ENCODE assay signal across 8 cellular contexts in the genomic region with DNA sequence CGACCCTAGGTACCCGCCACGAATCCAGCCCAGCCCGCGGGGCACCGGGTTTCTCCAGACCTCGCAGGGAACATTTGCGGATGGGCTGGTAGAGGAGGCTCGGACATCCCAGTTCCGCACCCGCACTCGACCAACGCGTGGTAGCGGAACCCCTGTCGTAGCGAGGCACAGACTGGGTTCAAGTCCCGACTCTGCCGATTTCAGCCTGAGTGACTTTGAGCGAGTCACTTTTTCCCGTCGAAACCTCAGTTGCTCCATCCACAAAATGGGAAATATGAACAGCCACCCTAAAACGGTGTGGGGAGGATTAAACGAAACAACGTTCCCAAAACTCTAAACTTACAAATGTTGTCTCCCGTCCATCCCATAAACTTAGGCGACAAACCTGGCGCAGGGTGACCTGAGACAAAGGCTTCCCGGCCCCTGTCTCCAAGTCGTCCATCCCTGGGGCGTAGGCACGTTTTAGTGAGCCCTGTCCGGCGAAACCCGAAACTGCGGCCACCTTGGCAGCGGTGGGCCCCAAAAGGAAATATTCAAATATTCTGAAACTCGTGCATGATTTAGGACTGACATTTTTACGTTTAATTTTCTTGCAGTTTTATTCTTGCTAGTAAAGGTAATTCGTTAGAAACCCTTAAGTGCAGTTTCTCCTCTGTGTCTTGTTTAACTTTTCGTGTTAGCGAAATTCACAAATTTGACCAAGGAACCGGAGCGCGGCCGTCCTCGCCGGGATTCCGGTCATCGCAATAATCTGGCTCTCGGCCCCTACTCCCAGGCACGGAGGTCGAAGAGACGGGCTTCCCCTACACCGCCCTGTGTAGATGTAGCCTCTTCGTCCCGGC. TPM values are rescaled to one million over a fixed set of nuclear protein-coding genes. Genes with fewer than 3 reads are reported as not detected.
DNase-seq lines count a peak whose midpoint lies in the region; ATAC-seq, FAIRE-seq and TF ChIP-seq lines count a peak whose summit lies in the region.

No MANE protein-coding gene starts in this region.

- CTCF ChIA-PET in H1 (lab: Charles Lee; ENCODE audit: partially characterized antibody) = interaction anchor here (0.6 to 1.5 kb wide), 4 partner anchors 11 to 230 kb away, joined by 3 to 5 read pairs (median 4); no protein-coding TSS in a partner anchor

- H3K9me3 Mint-ChIP-seq in naive thymus-derived CD8-positive, alpha-beta T cell = no peaks in the 10 kb centered on the region

- peak overlapping the region; percentile 97 for H3K4me3 Mint-ChIP-seq in T-helper 17 cell
- H3K4me3 Mint-ChIP-seq in naive thymus-derived CD8-positive, alpha-beta T cell = peak overlapping the region; percentile 92 to 99 (median 98)

- H4K5ac ChIP-seq in H1 (ENCODE audit: insufficient read length, low read depth, low read length) = no peak overlapping the region

- no peak overlapping the region for H2AFZ ChIP-seq in H1 (ENCODE audit: low read length)

- H2BK5ac ChIP-seq in H1 (ENCODE audit: low read depth, low read length) = 0 out of 2 replicates have a peak overlapping the region, but pooled peaks have one; percentile 2

- peak overlapping the region; percentile 43; the same call in 1 of the 2 replicates for H2BK20ac ChIP-seq in H1 (ENCODE audit: low read length)

- H2AK5ac ChIP-seq in H1 (ENCODE audit: low read depth, low read length) = peak overlapping the region; percentile 75

- H3K27ac Mint-ChIP-seq in T-helper 17 cell = peak overlapping the region; percentile 97
- H3K27ac Mint-ChIP-seq in naive thymus-derived CD8-positive, alpha-beta T cell = peak overlapping the region; percentile 92 to 99 (median 97)

- POLR2A ChIA-PET in H1 (lab: Charles Lee; ENCODE audit: partially characterized antibody) = interaction anchor here (0.6 to 4.5 kb wide), 4 partner anchors 12 to 105 kb away, joined by 3 to 38 read pairs (median 6); no protein-coding TSS in a partner anchor
- POLR2A ChIA-PET in naive thymus-derived CD8-positive, alpha-beta T cell (lab: Charles Lee) = interaction anchor here (0.9 to 22.8 kb wide), 7 partner anchors 8 to 49 kb away, joined by 3 to 395 read pairs (median 13); partner anchors contain the start of genes CISD3 and EPOP

- peak overlapping the region; percentile 78 for H3K18ac ChIP-seq in H1 (ENCODE audit: extremely low read depth, low read length)

- TF ChIP-seq CTCF in H1 (IDR thresholded peaks at IDR 0.05; ENCODE audit: control extremely low read depth in 1 of 3, insufficient read depth in 1 of 3, low read depth in 1 of 3, low read length in 3 of 3) = no peak

- no peak overlapping the region for H4K91ac ChIP-seq in H1 (replicated peaks; ENCODE audit: insufficient read length, low read length)

- H3K27ac ChIP-seq in H1 (ENCODE audit: low read depth, low read length) = no peak overlapping the region

- H3K23me2 ChIP-seq in H1 (ENCODE audit: low read depth, low read length) = peaks cover 28% of the 10 kb centered on the region

- TF ChIP-seq RAD21 in H1 (IDR thresholded peaks at IDR 0.05 in 1 of 2, conservative IDR thresholded peaks at IDR 0.05 in 1 of 2; ENCODE audit: low read depth in 2 of 2, low read length in 2 of 2) = no peak

- peaks cover 15 to 44% (median 32%) of the 10 kb centered on the region in 4 experiments for H3K4me1 ChIP-seq in H1 (replicated peaks in 1 of 4; ENCODE audit: control insufficient read depth in 3 of 4, insufficient read depth in 4 of 4, low read length in 3 of 4)

- peaks cover 31 to 84% (median 75%) of the 10 kb centered on the region in 4 experiments for H3K27me3 ChIP-seq in H1 (replicated peaks in 1 of 4; ENCODE audit: control insufficient read depth in 3 of 4, extremely low read depth in 1 of 4, insufficient read depth in 3 of 4, low read length in 3 of 4)

- H3K9me3 ChIP-seq in T-helper 17 cell (ENCODE audit: control insufficient read depth, low read length, poor library complexity, severe bottlenecking) (no peaks in the 10 kb centered on the region), H1 (ENCODE audit: insufficient read depth in 2 of 2, low read depth in 1 of 2, low read length in 1 of 2) (no peaks in the 10 kb centered on the region)

- peak overlapping the region; percentile 53 for H2BK12ac ChIP-seq in H1 (ENCODE audit: low read depth, low read length)

- no peak overlapping the region for H3K9ac ChIP-seq in H1 (replicated peaks in 1 of 4; ENCODE audit: extremely low read depth in 1 of 4, low read depth in 3 of 4, low read length in 3 of 4)

- no peaks in the 10 kb centered on the region for H3K36me3 ChIP-seq in H1 (ENCODE audit: control insufficient read depth in 2 of 4, insufficient read depth in 4 of 4, low read length in 3 of 4)

- H2BK15ac ChIP-seq in H1 (ENCODE audit: low read length) = 0 out of 2 replicates have a peak overlapping the region, but pooled peaks have one; percentile 4

- no peak for FAIRE-seq in H1 (lab: Jason Lieb, UNC)

- peak overlapping the region; percentile 42 for H4K8ac ChIP-seq in H1 (ENCODE audit: extremely low read depth, insufficient read depth, low read length)

- peaks cover 50% of the 10 kb centered on the region for H3K4me1 Mint-ChIP-seq in T-helper 17 cell
- peaks cover 37 to 52% (median 48%) of the 10 kb centered on the region in 4 donors for H3K4me1 Mint-ChIP-seq in naive thymus-derived CD8-positive, alpha-beta T cell

- peaks cover 5 to 18% of the 10 kb centered on the region in 2 experiments for H4K20me1 ChIP-seq in H1 (replicated peaks in 1 of 2; ENCODE audit: control insufficient read depth in 1 of 2, insufficient read depth in 2 of 2, low read length in 2 of 2)

- peak overlapping the region; percentile 26 to 76 (median 36); a peak in 7 of 8 replicates for H3K4me3 ChIP-seq in H1 (ENCODE audit: extremely low read depth in 1 of 4, insufficient read depth in 2 of 4, low read depth in 3 of 4, low read length in 4 of 4)

- no peaks in the 10 kb centered on the region for H3K27me3 Mint-ChIP-seq in T-helper 17 cell
- H3K27me3 Mint-ChIP-seq in naive thymus-derived CD8-positive, alpha-beta T cell = peaks cover 0 to 2% (median 0%) of the 10 kb centered on the region in 5 donors

- no peak overlapping the region for H2BK120ac ChIP-seq in H1 (replicated peaks; ENCODE audit: low read depth, low read length)

- no peak overlapping the region for H3K23ac ChIP-seq in H1 (ENCODE audit: insufficient read length)

- no peak overlapping the region for H3K14ac ChIP-seq in H1 (ENCODE audit: insufficient read length)

- peak; percentile 43 for DNase-seq in NK-92 treated with Interleukin-12 subunit alpha and Interleukin-12 subunit beta, amount 100 ng/mL, for 24 hours (lab: John Stamatoyannopoulos, UW)
- DNase-seq in NK-92 (lab: John Stamatoyannopoulos, UW; ENCODE audit: unreplicated experiment) = no peak
- no peak for DNase-seq in T-helper 17 cell
- no peak for DNase-seq in H1 (ENCODE audit: low read depth in 1 of 2, low spot score in 2 of 2)
- peak in 3 of 10 donors; percentile 23 to 34 (median 29) for DNase-seq in naive thymus-derived CD8-positive, alpha-beta T cell
- no peak for DNase-seq in NCI-H1092 treated with DMSO at 0.1 percent for 48 hours (lab: John Stamatoyannopoulos, UW)

- H3K4ac ChIP-seq in H1 (replicated peaks; ENCODE audit: insufficient read length, low read depth, low read length) = no peak overlapping the region

- H3K36me3 Mint-ChIP-seq in T-helper 17 cell (ENCODE audit: low read depth) = peaks cover 2% of the 10 kb centered on the region
- peaks cover 0 to 9% (median 0%) of the 10 kb centered on the region in 3 donors for H3K36me3 Mint-ChIP-seq in naive thymus-derived CD8-positive, alpha-beta T cell

- no peak for TF ChIP-seq EP300 in H1 (IDR thresholded peaks at IDR 0.05; ENCODE audit: borderline replicate concordance in 1 of 2, low read depth in 2 of 2, low read length in 2 of 2)

- no peak for TF ChIP-seq POLR2A in H1 (IDR thresholded peaks at IDR 0.05; ENCODE audit: control extremely low read depth in 1 of 2, low read depth in 2 of 2, low read length in 2 of 2)

- peak overlapping the region; percentile 81 to 92 for H3K4me2 ChIP-seq in H1 (ENCODE audit: insufficient read depth in 1 of 2, low read depth in 2 of 2, low read length in 2 of 2)

- H3K79me2 ChIP-seq in H1 (ENCODE audit: control insufficient read depth in 1 of 2, insufficient read depth in 2 of 2, low read length in 2 of 2) = no peaks in the 10 kb centered on the region

- 6% methylated on average over 57 of the region's 57 CpGs; no CpG with 5 or more reads in 1 of the 2 experiments for WGBS in H1 (ENCODE audit: extremely low coverage in 1 of 2, insufficient coverage in 1 of 2, insufficient read length in 1 of 2, insufficient replicate concordance in 2 of 2, low coverage in 1 of 2, low lambda C conversion rate in 2 of 2, missing lambda C conversion rate in 1 of 2), 2 experiments

- H3K56ac ChIP-seq in H1 (replicated peaks; ENCODE audit: insufficient read length, low read depth, low read length) = no peak overlapping the region

- H3K79me1 ChIP-seq in H1 (ENCODE audit: low read depth, low read length) = no peaks in the 10 kb centered on the region

- ATAC-seq in T-helper 17 cell (no peak), GM19035 (IDR thresholded peaks at IDR 0.05; ENCODE audit: unreplicated experiment) (no peak), GM18498 (IDR thresholded peaks at IDR 0.05; ENCODE audit: unreplicated experiment) (no peak)
- ATAC-seq in naive thymus-derived CD8-positive, alpha-beta T cell = no peak

RNA-seq across cellular contexts. Expression of gene MLLT6, which starts 2.0 kb away (rescaled TPM):
- 100 to 1,000 TPM; 304 to 334 TPM for total RNA-seq in T-helper 17 cell
- total RNA-seq in H1 (2021; fragmentation: NEBNext Ultra II Directional; extraction: Animal tissue kit (Norgen Biotek cat#: 25700)) = 7.7 and 8.0 TPM in 2 replicates
- 6.5 and 7.7 TPM in 2 replicates for polyA plus RNA-seq in H1 (2011; rRNA removed)
- 9.3 TPM for polyA plus RNA-seq in H1 (2011; cell fraction: cytosol; rRNA removed)
- polyA plus RNA-seq in H1 (2011; cell fraction: nucleus; rRNA removed) = 57.8 TPM
- 8.9 to 16.8 TPM (median 11.1 TPM) in 4 replicates for polyA plus RNA-seq in H1 (2012, experiment 1 of 2)
- 5.1 TPM for polyA plus RNA-seq in H1 (2012, experiment 2 of 2)
- polyA plus RNA-seq in H1 (2013, experiment 1 of 2) = 3.0 TPM
- polyA plus RNA-seq in H1 (2013, experiment 2 of 2) = 2.4 TPM
- 8.2 and 12.8 TPM in 2 replicates for polyA minus RNA-seq in H1 (2011; rRNA and poly(A)+ RNA removed)
- 6.0 TPM for polyA minus RNA-seq in H1 (2011; cell fraction: cytosol; rRNA and poly(A)+ RNA removed)
- 19.7 TPM for polyA minus RNA-seq in H1 (2011; cell fraction: nucleus; rRNA and poly(A)+ RNA removed)
- total RNA-seq in naive thymus-derived CD8-positive, alpha-beta T cell = 100 to 1,000 TPM; 481 to 489 TPM
- 10 to 100 TPM in 1 of 3 donors, 1 to 10 TPM in 2; 5.5 to 11.9 (median 8.3) TPM for polyA plus RNA-seq in naive thymus-derived CD8-positive, alpha-beta T cell

RNA-seq across cellular contexts. Expression of gene CISD3, which starts 27.0 kb away (rescaled TPM):
- 10 to 100 TPM; 12.0 to 12.8 TPM for total RNA-seq in T-helper 17 cell
- total RNA-seq in H1 (2021; fragmentation: NEBNext Ultra II Directional; extraction: Animal tissue kit (Norgen Biotek cat#: 25700)) = 11.1 and 11.6 TPM in 2 replicates
- 8.4 and 9.4 TPM in 2 replicates for polyA plus RNA-seq in H1 (2011; rRNA removed)
- polyA plus RNA-seq in H1 (2011; cell fraction: cytosol; rRNA removed) = 6.7 TPM
- 7.1 TPM for polyA plus RNA-seq in H1 (2011; cell fraction: nucleus; rRNA removed)
- 7.7 to 15.0 TPM (median 9.7 TPM) in 4 replicates for polyA plus RNA-seq in H1 (2012, experiment 1 of 2)
- 8.8 TPM for polyA plus RNA-seq in H1 (2012, experiment 2 of 2)
- 7.5 TPM for polyA plus RNA-seq in H1 (2013, experiment 1 of 2)
- polyA plus RNA-seq in H1 (2013, experiment 2 of 2) = 8.1 TPM
- polyA minus RNA-seq in H1 (2011; rRNA and poly(A)+ RNA removed) = 1.8 and 3.9 TPM in 2 replicates
- 5.7 TPM for polyA minus RNA-seq in H1 (2011; cell fraction: cytosol; rRNA and poly(A)+ RNA removed)
- polyA minus RNA-seq in H1 (2011; cell fraction: nucleus; rRNA and poly(A)+ RNA removed) = 6.7 TPM
- 10 to 100 TPM; 10.7 to 12.3 TPM for total RNA-seq in naive thymus-derived CD8-positive, alpha-beta T cell
- polyA plus RNA-seq in naive thymus-derived CD8-positive, alpha-beta T cell = 10 to 100 TPM; 40.5 to 63.3 (median 46.2) TPM

RNA-seq across cellular contexts. Expression of gene EPOP, which starts 28.4 kb away (rescaled TPM):
- total RNA-seq in T-helper 17 cell = 1 to 10 TPM in 1 of 2 donors, under 1 TPM in 1; 0.60 to 1.1 TPM
- 3.3 and 4.0 TPM in 2 replicates for total RNA-seq in H1 (2021; fragmentation: NEBNext Ultra II Directional; extraction: Animal tissue kit (Norgen Biotek cat#: 25700))
- 1.5 and 2.1 TPM in 2 replicates for polyA plus RNA-seq in H1 (2011; rRNA removed)
- polyA plus RNA-seq in H1 (2011; cell fraction: cytosol; rRNA removed) = 2.1 TPM
- 2.2 TPM for polyA plus RNA-seq in H1 (2011; cell fraction: nucleus; rRNA removed)
- polyA plus RNA-seq in H1 (2012, experiment 1 of 2) = 4.3 to 5.9 TPM (median 5.2 TPM) in 4 replicates
- 5.1 TPM for polyA plus RNA-seq in H1 (2012, experiment 2 of 2)
- polyA plus RNA-seq in H1 (2013, experiment 1 of 2) = 1.3 TPM
- 1.3 TPM for polyA plus RNA-seq in H1 (2013, experiment 2 of 2)
- 0.78 and 1.5 TPM in 2 replicates for polyA minus RNA-seq in H1 (2011; rRNA and poly(A)+ RNA removed)
- polyA minus RNA-seq in H1 (2011; cell fraction: cytosol; rRNA and poly(A)+ RNA removed) = 1.8 TPM
- polyA minus RNA-seq in H1 (2011; cell fraction: nucleus; rRNA and poly(A)+ RNA removed) = 2.2 TPM
- total RNA-seq in naive thymus-derived CD8-positive, alpha-beta T cell = 1 to 10 TPM; 1.2 TPM
- polyA plus RNA-seq in naive thymus-derived CD8-positive, alpha-beta T cell = under 1 TPM in 2 of 3 donors, not detected in 1; 0.04 to 0.10 TPM

RNA-seq across cellular contexts. Expression of gene PCGF2, which starts 45.0 kb away (rescaled TPM):
- not detected for total RNA-seq in T-helper 17 cell
- 86.1 and 93.3 TPM in 2 replicates for total RNA-seq in H1 (2021; fragmentation: NEBNext Ultra II Directional; extraction: Animal tissue kit (Norgen Biotek cat#: 25700))
- polyA plus RNA-seq in H1 (2011; rRNA removed) = 42.1 and 81.4 TPM in 2 replicates
- 29.9 TPM for polyA plus RNA-seq in H1 (2011; cell fraction: cytosol; rRNA removed)
- 84.7 TPM for polyA plus RNA-seq in H1 (2011; cell fraction: nucleus; rRNA removed)
- 75.9 to 100 TPM (median 96.1 TPM) in 4 replicates for polyA plus RNA-seq in H1 (2012, experiment 1 of 2)
- polyA plus RNA-seq in H1 (2012, experiment 2 of 2) = 61.3 TPM
- 40.8 TPM for polyA plus RNA-seq in H1 (2013, experiment 1 of 2)
- polyA plus RNA-seq in H1 (2013, experiment 2 of 2) = 42.2 TPM
- 13.2 and 28.0 TPM in 2 replicates for polyA minus RNA-seq in H1 (2011; rRNA and poly(A)+ RNA removed)
- polyA minus RNA-seq in H1 (2011; cell fraction: cytosol; rRNA and poly(A)+ RNA removed) = 57.5 TPM
- polyA minus RNA-seq in H1 (2011; cell fraction: nucleus; rRNA and poly(A)+ RNA removed) = 21.4 TPM
- total RNA-seq in naive thymus-derived CD8-positive, alpha-beta T cell = not detected
- under 1 TPM in 1 of 3 donors, not detected in 2; 0.08 TPM for polyA plus RNA-seq in naive thymus-derived CD8-positive, alpha-beta T cell

RNA-seq across cellular contexts. Expression of gene PSMB3, which starts 49.4 kb away (rescaled TPM):
- 10 to 100 TPM; 78.5 to 85.5 TPM for total RNA-seq in T-helper 17 cell
- 291 and 301 TPM in 2 replicates for total RNA-seq in H1 (2021; fragmentation: NEBNext Ultra II Directional; extraction: Animal tissue kit (Norgen Biotek cat#: 25700))
- 866 and 914 TPM in 2 replicates for polyA plus RNA-seq in H1 (2011; rRNA removed)
- polyA plus RNA-seq in H1 (2011; cell fraction: cytosol; rRNA removed) = 619 TPM
- 473 TPM for polyA plus RNA-seq in H1 (2011; cell fraction: nucleus; rRNA removed)
- 334 to 383 TPM (median 362 TPM) in 4 replicates for polyA plus RNA-seq in H1 (2012, experiment 1 of 2)
- polyA plus RNA-seq in H1 (2012, experiment 2 of 2) = 693 TPM
- 292 TPM for polyA plus RNA-seq in H1 (2013, experiment 1 of 2)
- polyA plus RNA-seq in H1 (2013, experiment 2 of 2) = 289 TPM
- polyA minus RNA-seq in H1 (2011; rRNA and poly(A)+ RNA removed) = 275 and 292 TPM in 2 replicates
- polyA minus RNA-seq in H1 (2011; cell fraction: cytosol; rRNA and poly(A)+ RNA removed) = 96.6 TPM
- polyA minus RNA-seq in H1 (2011; cell fraction: nucleus; rRNA and poly(A)+ RNA removed) = 86.6 TPM
- 10 to 100 TPM; 94.1 to 96.4 TPM for total RNA-seq in naive thymus-derived CD8-positive, alpha-beta T cell
- polyA plus RNA-seq in naive thymus-derived CD8-positive, alpha-beta T cell = 100 to 1,000 TPM; 338 to 361 (median 349) TPM

Comparison
In these comparisons a context has a peak if more than half of its experiments do, and no peak if none do; other contexts are left out.
1. RNA of gene MLLT6, which starts 2.0 kb away (total RNA-seq): 481 to 489 TPM in naive thymus-derived CD8-positive, alpha-beta T cell and 304 to 334 TPM in T-helper 17 cell; 7.7 to 8.0 TPM in H1; every median in the first group is over 10 times any median in the second.